ENCODE assay signal across 1 cellular context in the genomic region with DNA sequence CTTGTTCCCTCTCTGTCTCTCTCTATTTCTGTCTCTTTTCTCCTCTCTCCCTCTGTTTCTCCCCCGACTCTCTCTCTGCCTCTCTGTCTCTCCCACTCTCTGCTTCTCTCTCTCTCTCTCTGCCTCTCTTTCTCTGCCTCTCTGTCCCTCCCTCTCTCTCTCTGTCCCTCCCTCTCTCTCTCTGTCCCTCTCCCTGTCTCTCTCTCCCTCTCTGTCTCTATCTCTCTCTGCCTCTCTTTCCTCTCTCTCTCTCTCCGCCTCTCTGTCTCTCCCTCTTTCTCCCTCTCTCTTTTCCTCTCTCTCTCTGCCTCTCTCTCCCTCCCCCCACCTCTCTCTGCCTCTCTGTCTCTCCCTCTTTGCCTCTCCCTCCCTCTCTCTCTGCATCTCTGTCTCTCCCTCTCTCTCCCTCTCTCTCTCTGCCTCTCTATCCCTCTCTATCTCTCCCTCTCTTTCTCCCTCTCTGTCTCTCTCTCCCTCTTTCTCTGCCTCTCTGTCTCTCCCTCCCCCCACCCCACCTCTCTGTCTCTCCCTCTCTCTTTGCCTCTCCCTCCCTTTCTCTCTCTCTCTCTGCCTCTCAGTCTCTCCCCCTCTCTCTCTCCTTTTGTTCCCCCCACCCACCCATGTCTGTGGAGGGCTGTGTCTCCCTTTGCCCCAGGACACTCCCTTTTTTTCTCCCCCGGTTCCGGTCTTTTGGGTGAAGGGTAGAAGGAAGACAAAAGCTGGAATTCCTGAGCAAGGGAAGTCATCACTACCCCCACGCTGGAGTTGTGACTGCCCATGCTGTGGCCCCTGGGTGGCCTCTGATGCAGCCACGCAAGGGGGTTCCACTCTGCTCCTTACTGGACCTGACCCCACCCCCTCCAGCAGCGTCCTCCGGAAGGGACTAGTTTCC.
A peak's percentile ranks its signal among the peaks of the same experiment; 100 is the strongest.
TF ChIP-seq lines count a peak whose summit lies in the region.

No MANE protein-coding gene starts in this region.

TF ChIP-seq in HEK293, 187 proteins besides CTCF, POLR2A, EP300 and RAD21 (continued from another document):
- TF ChIP-seq, protein P1, sequence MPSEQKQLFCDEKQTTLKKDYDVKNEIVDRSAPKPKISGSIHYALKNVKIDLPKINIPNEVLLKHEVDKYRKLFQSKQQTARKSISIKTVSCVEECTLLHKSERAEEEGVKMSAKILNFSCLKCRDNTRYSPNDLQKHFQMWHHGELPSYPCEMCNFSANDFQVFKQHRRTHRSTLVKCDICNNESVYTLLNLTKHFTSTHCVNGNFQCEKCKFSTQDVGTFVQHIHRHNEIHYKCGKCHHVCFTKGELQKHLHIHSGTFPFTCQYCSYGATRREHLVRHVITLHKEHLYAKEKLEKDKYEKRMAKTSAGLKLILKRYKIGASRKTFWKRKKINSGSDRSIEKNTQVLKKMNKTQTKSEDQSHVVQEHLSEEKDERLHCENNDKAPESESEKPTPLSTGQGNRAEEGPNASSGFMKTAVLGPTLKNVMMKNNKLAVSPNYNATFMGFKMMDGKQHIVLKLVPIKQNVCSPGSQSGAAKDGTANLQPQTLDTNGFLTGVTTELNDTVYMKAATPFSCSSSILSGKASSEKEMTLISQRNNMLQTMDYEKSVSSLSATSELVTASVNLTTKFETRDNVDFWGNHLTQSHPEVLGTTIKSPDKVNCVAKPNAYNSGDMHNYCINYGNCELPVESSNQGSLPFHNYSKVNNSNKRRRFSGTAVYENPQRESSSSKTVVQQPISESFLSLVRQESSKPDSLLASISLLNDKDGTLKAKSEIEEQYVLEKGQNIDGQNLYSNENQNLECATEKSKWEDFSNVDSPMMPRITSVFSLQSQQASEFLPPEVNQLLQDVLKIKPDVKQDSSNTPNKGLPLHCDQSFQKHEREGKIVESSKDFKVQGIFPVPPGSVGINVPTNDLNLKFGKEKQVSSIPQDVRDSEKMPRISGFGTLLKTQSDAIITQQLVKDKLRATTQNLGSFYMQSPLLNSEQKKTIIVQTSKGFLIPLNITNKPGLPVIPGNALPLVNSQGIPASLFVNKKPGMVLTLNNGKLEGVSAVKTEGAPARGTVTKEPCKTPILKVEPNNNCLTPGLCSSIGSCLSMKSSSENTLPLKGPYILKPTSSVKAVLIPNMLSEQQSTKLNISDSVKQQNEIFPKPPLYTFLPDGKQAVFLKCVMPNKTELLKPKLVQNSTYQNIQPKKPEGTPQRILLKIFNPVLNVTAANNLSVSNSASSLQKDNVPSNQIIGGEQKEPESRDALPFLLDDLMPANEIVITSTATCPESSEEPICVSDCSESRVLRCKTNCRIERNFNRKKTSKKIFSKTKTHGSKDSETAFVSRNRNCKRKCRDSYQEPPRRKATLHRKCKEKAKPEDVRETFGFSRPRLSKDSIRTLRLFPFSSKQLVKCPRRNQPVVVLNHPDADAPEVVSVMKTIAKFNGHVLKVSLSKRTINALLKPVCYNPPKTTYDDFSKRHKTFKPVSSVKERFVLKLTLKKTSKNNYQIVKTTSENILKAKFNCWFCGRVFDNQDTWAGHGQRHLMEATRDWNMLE (tag by site-specific recombination; conservative IDR thresholded peaks at IDR 0.05; ENCODE audit: low read depth), result no peak
- TF ChIP-seq MZF1 (tag by site-specific recombination; IDR thresholded peaks at IDR 0.05; ENCODE audit: borderline replicate concordance) (no peak), ZNF292 (tag by site-specific recombination; IDR thresholded peaks at IDR 0.05; ENCODE audit: borderline replicate concordance, low read depth) (no peak), ZFP41 (tag by site-specific recombination; IDR thresholded peaks at IDR 0.05; ENCODE audit: borderline replicate concordance) (no peak), KLF10 (tag by site-specific recombination; IDR thresholded peaks at IDR 0.05) (no peak), ZNF169 (tag by site-specific recombination; IDR thresholded peaks at IDR 0.05) (0 out of 2 replicates have a peak, but pooled peaks have one; percentile 9), ZNF571 (tag by site-specific recombination; IDR thresholded peaks at IDR 0.05) (0 out of 2 replicates have a peak, but pooled peaks have one; percentile 28), ZNF555 (tag by site-specific recombination; conservative IDR thresholded peaks at IDR 0.05) (no peak), ZNF530 (tag by site-specific recombination; IDR thresholded peaks at IDR 0.05; ENCODE audit: low read depth) (no peak), ZNF274 (IDR thresholded peaks at IDR 0.05; ENCODE audit: low read length) (no peak), ZNF274 (tag by site-specific recombination; IDR thresholded peaks at IDR 0.05; ENCODE audit: borderline replicate concordance) (no peak), ZNF768 (tag by site-specific recombination; IDR thresholded peaks at IDR 0.05) (no peak), ZNF248 (tag by site-specific recombination; IDR thresholded peaks at IDR 0.05) (0 out of 2 replicates have a peak, but pooled peaks have one; percentile 11), ZNF792 (tag by site-specific recombination; IDR thresholded peaks at IDR 0.05) (no peak), ZIC2 (tag by site-specific recombination; IDR thresholded peaks at IDR 0.05) (peak; percentile 52), PRDM1 (tag by site-specific recombination; IDR thresholded peaks at IDR 0.05) (peak; percentile 98), ZNF473 (tag by site-specific recombination; IDR thresholded peaks at IDR 0.05) (no peak; the same call in 1 of the 2 replicates), ZNF777 (tag by site-specific recombination; IDR thresholded peaks at IDR 0.05; ENCODE audit: borderline replicate concordance) (no peak), ZNF266 (tag by site-specific recombination; IDR thresholded peaks at IDR 0.05; ENCODE audit: low read depth) (no peak), ZNF404 (tag by site-specific recombination; IDR thresholded peaks at IDR 0.05) (no peak), ZSCAN30 (tag by site-specific recombination; IDR thresholded peaks at IDR 0.05) (no peak), TCF7L2 (IDR thresholded peaks at IDR 0.05; ENCODE audit: borderline replicate concordance, low read depth, low read length) (no peak), RBAK (tag by site-specific recombination; IDR thresholded peaks at IDR 0.05) (no peak), ZNF354C (tag by site-specific recombination; IDR thresholded peaks at IDR 0.05; ENCODE audit: borderline replicate concordance, low read depth) (no peak), ZBTB17 (tag by site-specific recombination; IDR thresholded peaks at IDR 0.05) (peak; percentile 65), KLF1 (tag by site-specific recombination; IDR thresholded peaks at IDR 0.05) (no peak), ZFP37 (tag by site-specific recombination; IDR thresholded peaks at IDR 0.05) (no peak), ZBTB11 (tag by site-specific recombination; conservative IDR thresholded peaks at IDR 0.05; ENCODE audit: low read depth) (no peak), ZNF561 (tag by site-specific recombination; IDR thresholded peaks at IDR 0.05; ENCODE audit: borderline replicate concordance) (no peak)
- TF ChIP-seq, protein P2, sequence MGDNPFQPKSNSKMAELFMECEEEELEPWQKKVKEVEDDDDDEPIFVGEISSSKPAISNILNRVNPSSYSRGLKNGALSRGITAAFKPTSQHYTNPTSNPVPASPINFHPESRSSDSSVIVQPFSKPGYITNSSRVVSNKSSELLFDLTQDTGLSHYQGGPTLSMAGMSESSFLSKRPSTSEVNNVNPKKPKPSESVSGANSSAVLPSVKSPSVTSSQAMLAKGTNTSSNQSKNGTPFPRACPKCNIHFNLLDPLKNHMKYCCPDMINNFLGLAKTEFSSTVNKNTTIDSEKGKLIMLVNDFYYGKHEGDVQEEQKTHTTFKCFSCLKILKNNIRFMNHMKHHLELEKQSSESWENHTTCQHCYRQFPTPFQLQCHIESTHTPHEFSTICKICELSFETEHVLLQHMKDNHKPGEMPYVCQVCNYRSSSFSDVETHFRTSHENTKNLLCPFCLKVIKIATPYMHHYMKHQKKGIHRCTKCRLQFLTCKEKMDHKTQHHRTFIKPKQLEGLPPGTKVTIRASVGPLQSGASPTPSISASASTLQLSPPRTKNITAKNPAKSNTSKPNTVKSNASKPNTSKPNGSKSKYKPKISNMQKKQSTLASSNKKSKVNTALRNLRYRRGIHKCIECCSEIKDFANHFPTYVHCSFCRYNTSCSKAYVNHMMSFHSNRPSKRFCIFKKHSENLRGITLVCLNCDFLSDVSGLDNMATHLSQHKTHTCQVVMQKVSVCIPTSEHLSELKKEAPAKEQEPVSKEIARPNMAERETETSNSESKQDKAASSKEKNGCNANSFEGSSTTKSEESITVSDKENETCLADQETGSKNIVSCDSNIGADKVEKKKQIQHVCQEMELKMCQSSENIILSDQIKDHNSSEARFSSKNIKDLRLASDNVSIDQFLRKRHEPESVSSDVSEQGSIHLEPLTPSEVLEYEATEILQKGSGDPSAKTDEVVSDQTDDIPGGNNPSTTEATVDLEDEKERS (tag by site-specific recombination; IDR thresholded peaks at IDR 0.05), result no peak
- TF ChIP-seq, protein P3, sequence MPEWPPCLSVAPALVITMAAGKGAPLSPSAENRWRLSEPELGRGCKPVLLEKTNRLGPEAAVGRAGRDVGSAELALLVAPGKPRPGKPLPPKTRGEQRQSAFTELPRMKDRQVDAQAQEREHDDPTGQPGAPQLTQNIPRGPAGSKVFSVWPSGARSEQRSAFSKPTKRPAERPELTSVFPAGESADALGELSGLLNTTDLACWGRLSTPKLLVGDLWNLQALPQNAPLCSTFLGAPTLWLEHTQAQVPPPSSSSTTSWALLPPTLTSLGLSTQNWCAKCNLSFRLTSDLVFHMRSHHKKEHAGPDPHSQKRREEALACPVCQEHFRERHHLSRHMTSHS (tag by site-specific recombination; IDR thresholded peaks at IDR 0.05), result no peak
- TF ChIP-seq, protein P4, sequence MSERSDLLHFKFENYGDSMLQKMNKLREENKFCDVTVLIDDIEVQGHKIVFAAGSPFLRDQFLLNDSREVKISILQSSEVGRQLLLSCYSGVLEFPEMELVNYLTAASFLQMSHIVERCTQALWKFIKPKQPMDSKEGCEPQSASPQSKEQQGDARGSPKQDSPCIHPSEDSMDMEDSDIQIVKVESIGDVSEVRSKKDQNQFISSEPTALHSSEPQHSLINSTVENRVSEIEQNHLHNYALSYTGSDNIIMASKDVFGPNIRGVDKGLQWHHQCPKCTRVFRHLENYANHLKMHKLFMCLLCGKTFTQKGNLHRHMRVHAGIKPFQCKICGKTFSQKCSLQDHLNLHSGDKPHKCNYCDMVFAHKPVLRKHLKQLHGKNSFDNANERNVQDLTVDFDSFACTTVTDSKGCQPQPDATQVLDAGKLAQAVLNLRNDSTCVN (tag by site-specific recombination; optimal IDR thresholded peaks at IDR 0.05), result no peak
